Comparison of ENCODE assay signal across 5 cellular contexts in genomic region chr2:131503587-131503986, GRCh38. TPM values are rescaled to one million over a fixed set of nuclear protein-coding genes. Genes with fewer than 3 reads are reported as not detected.
"Had no signal": no experiment of that assay in that cellular context is flagged by ENCODE, and none has a peak within 500 bp of the region (broad histone marks: within the 10 kb centered on the region; RNA-seq: fewer than 3 reads in every experiment).

No MANE protein-coding gene starts in this region.

RNA-seq across cellular contexts. Expression of gene CCDC74A, which starts 24.1 kb away (rescaled TPM):
- total RNA-seq: SJCRH30 had no signal

RNA-seq across cellular contexts. Expression of gene TUBA3D, which starts 27.7 kb away (rescaled TPM):
- total RNA-seq: HT-29, MCF 10A, OCI-LY7, PC-3, SJCRH30 had no signal
